Comparison of ENCODE assay signal across 31 cellular contexts in the genomic region with DNA sequence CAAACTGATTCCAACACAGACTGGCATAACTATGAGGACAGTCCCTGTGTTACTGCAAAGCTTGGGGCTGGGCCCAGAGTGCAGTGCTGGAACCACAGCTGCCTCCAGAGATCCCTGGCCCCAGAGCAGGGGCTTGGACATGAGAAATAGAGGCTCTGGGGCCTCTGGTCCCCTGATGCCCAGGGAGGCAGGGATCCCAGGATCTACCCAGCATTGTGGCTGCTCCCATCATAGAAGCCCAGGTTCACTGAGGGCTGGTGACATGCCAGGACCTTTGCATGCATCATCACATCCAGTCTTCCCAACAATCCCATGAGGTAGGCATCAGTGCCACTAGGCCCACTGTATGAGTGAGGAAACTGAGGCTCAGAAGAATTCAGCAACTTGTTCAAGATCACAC.
"Had no signal": no experiment of that assay in that cellular context is flagged by ENCODE, and none has a peak within 500 bp of the region (broad histone marks: within the 10 kb centered on the region; RNA-seq: fewer than 3 reads in every experiment).

No MANE protein-coding gene starts in this region.

- H3K9me3 ChIP-seq: ascending aorta, breast epithelium, colonic mucosa, gastrocnemius medialis, heart left ventricle had no signal

- ATAC-seq: activated CD4-positive, CD25-positive, alpha-beta regulatory T cell treated with anti-CD3 and anti-CD28 coated beads, Interleukin-2, amount 50 U/mL, for 24 hours; activated CD8-positive, alpha-beta T cell treated with anti-CD3 and anti-CD28 coated beads for 36 hours; activated naive CD4-positive, alpha-beta T cell treated with anti-CD3 and anti-CD28 coated beads, Interleukin-2, amount 50 U/mL, for 72 hours; activated T-cell treated with anti-CD3 and anti-CD28 coated beads, Interleukin-2, amount 50 U/mL, for 72 hours; esophagus mucosa; gastrocnemius medialis; heart left ventricle had no signal

- DNase-seq: activated B cell treated with CpG ODN at 0.5 μM for 24 hours; activated CD4-positive, alpha-beta T cell treated with anti-CD3 and anti-CD28 coated beads for 48 hours; activated CD4-positive, alpha-beta T cell treated with anti-CD3 and anti-CD28 coated beads, Interleukin-2, amount 50 U/mL, for 1 hour; activated CD4-positive, alpha-beta T cell treated with anti-CD3 and anti-CD28 coated beads, Interleukin-2, amount 50 U/mL, for 48 hours; activated CD8-positive, alpha-beta memory T cell treated with anti-CD3 and anti-CD28 coated beads, Interleukin-2, amount 50 U/mL, for 48 hours; activated CD8-positive, alpha-beta T cell treated with anti-CD3 and anti-CD28 coated beads for 36 hours; activated gamma-delta T cell; activated naive CD4-positive, alpha-beta T cell; activated naive CD4-positive, alpha-beta T cell treated with anti-CD3 and anti-CD28 coated beads, Interleukin-2, amount 10 ng/mL, durations not matched to agents 7 days and 5 days; activated naive CD8-positive, alpha-beta T cell treated with anti-CD3 and anti-CD28 coated beads, Interleukin-2, amount 10 ng/mL, durations not matched to agents 7 days and 5 days; activated T-cell treated with anti-CD3 and anti-CD28 coated beads for 4 hours; activated T-cell treated with anti-CD3 and anti-CD28 coated beads, Interleukin-2, amount 50 U/mL, for 24 hours; activated T-cell treated with anti-CD3 and anti-CD28 coated beads, Interleukin-2, amount 50 U/mL, for 72 hours; central memory CD4-positive, alpha-beta T cell; cerebellar nuclear complex; colonic mucosa; effector memory CD4-positive, alpha-beta T cell; endodermal cell; foreskin fibroblast; gastrocnemius medialis; glutamatergic neuron; heart left ventricle; T-helper 2 cell; WERI-Rb-1 had no signal

- H3K27ac ChIP-seq: ascending aorta, breast epithelium, cardiac muscle cell, colonic mucosa, gastrocnemius medialis, heart left ventricle, WERI-Rb-1 had no signal

- H3K4me1 Mint-ChIP-seq: activated B cell treated with CpG ODN at 0.5 μM for 24 hours; activated naive CD4-positive, alpha-beta T cell treated with anti-CD3 and anti-CD28 coated beads, Interleukin-2, amount 10 ng/mL, durations not matched to agents 7 days and 5 days; activated naive CD8-positive, alpha-beta T cell treated with anti-CD3 and anti-CD28 coated beads, Interleukin-2, amount 10 ng/mL, durations not matched to agents 7 days and 5 days had no signal

- H3K4me1 ChIP-seq: ascending aorta, breast epithelium, colonic mucosa, gastrocnemius medialis, heart left ventricle had no signal

- H3K36me3 Mint-ChIP-seq: activated naive CD4-positive, alpha-beta T cell treated with anti-CD3 and anti-CD28 coated beads, Interleukin-2, amount 10 ng/mL, durations not matched to agents 7 days and 5 days; activated naive CD4-positive, alpha-beta T cell treated with anti-CD3 and anti-CD28 coated beads, Interleukin-2, amount 50 U/mL, for 72 hours; activated naive CD8-positive, alpha-beta T cell treated with anti-CD3 and anti-CD28 coated beads, Interleukin-2, amount 10 ng/mL, durations not matched to agents 7 days and 5 days; brain had no signal

- H3K27ac Mint-ChIP-seq: activated B cell treated with CpG ODN at 0.5 μM for 24 hours; activated CD8-positive, alpha-beta T cell treated with anti-CD3 and anti-CD28 coated beads for 36 hours; activated naive CD4-positive, alpha-beta T cell treated with anti-CD3 and anti-CD28 coated beads, Interleukin-2, amount 10 ng/mL, durations not matched to agents 7 days and 5 days; activated naive CD4-positive, alpha-beta T cell treated with anti-CD3 and anti-CD28 coated beads, Interleukin-2, amount 50 U/mL, for 72 hours; activated naive CD8-positive, alpha-beta T cell treated with anti-CD3 and anti-CD28 coated beads, Interleukin-2, amount 10 ng/mL, durations not matched to agents 7 days and 5 days; activated T-cell treated with anti-CD3 and anti-CD28 coated beads, Interleukin-2, amount 50 U/mL, for 24 hours; activated T-cell treated with anti-CD3 and anti-CD28 coated beads, Interleukin-2, amount 50 U/mL, for 72 hours; brain; endodermal cell had no signal

- H3K36me3 ChIP-seq: ascending aorta, breast epithelium, cardiac muscle cell, colonic mucosa, gastrocnemius medialis, heart left ventricle, WERI-Rb-1 had no signal

- H3K9me3 Mint-ChIP-seq: activated B cell treated with CpG ODN at 0.5 μM for 24 hours; activated CD8-positive, alpha-beta T cell treated with anti-CD3 and anti-CD28 coated beads for 36 hours; activated naive CD4-positive, alpha-beta T cell treated with anti-CD3 and anti-CD28 coated beads, Interleukin-2, amount 10 ng/mL, durations not matched to agents 7 days and 5 days; activated naive CD4-positive, alpha-beta T cell treated with anti-CD3 and anti-CD28 coated beads, Interleukin-2, amount 50 U/mL, for 72 hours; activated naive CD8-positive, alpha-beta T cell treated with anti-CD3 and anti-CD28 coated beads, Interleukin-2, amount 10 ng/mL, durations not matched to agents 7 days and 5 days; activated T-cell treated with anti-CD3 and anti-CD28 coated beads, Interleukin-2, amount 50 U/mL, for 24 hours; activated T-cell treated with anti-CD3 and anti-CD28 coated beads, Interleukin-2, amount 50 U/mL, for 72 hours; endodermal cell had no signal

- H3K27me3 Mint-ChIP-seq: activated naive CD8-positive, alpha-beta T cell treated with anti-CD3 and anti-CD28 coated beads, Interleukin-2, amount 10 ng/mL, durations not matched to agents 7 days and 5 days had no signal

- H3K27me3 ChIP-seq: ascending aorta, breast epithelium, cardiac muscle cell, colonic mucosa, gastrocnemius medialis had no signal

- H3K4me3 Mint-ChIP-seq: activated B cell treated with CpG ODN at 0.5 μM for 24 hours; activated CD8-positive, alpha-beta T cell treated with anti-CD3 and anti-CD28 coated beads for 36 hours; activated naive CD4-positive, alpha-beta T cell treated with anti-CD3 and anti-CD28 coated beads, Interleukin-2, amount 10 ng/mL, durations not matched to agents 7 days and 5 days; activated naive CD8-positive, alpha-beta T cell treated with anti-CD3 and anti-CD28 coated beads, Interleukin-2, amount 10 ng/mL, durations not matched to agents 7 days and 5 days; activated T-cell treated with anti-CD3 and anti-CD28 coated beads, Interleukin-2, amount 50 U/mL, for 24 hours; activated T-cell treated with anti-CD3 and anti-CD28 coated beads, Interleukin-2, amount 50 U/mL, for 72 hours; brain; endodermal cell had no signal

- H3K4me3 ChIP-seq: ascending aorta, breast epithelium, cardiac muscle cell, colonic mucosa, gastrocnemius medialis, heart left ventricle had no signal
